In the genomic region with DNA sequence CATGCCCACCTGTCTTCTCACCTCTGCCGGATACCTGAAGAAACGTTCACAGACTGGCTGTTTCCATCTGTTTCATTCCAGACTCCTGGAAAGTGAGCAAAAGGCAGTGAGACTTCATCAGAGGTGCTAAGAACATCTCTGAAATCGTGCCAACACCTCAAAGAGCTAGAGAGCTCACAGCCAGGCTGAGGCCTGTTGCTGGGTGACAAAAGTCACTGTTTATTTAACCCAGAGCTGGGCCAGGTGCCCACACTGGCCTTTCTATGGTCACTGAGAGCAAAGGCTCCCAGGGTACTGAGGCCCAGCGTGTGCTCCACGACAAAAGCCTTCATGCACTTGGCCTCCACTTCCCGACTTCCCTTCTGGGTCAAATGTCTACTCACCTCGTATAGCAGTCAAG, we compare ENCODE assay signal across 13 cellular contexts. TPM values are rescaled to one million over a fixed set of nuclear protein-coding genes. Genes with fewer than 3 reads are reported as not detected.
A peak's percentile ranks its signal among the peaks of the same experiment; 100 is the strongest.
DNase-seq lines count a peak whose midpoint lies in the region; ATAC-seq and TF ChIP-seq lines count a peak whose summit lies in the region.
"Had no signal": no experiment of that assay in that cellular context is flagged by ENCODE, and none has a peak within 500 bp of the region (broad histone marks: within the 10 kb centered on the region; RNA-seq: fewer than 3 reads in every experiment).

No MANE protein-coding gene starts in this region.

- no peak overlapping the region for H3K4me3 Mint-ChIP-seq in chondrocyte (ENCODE audit: unreplicated experiment)
- H3K4me3 Mint-ChIP-seq: activated CD4-positive, alpha-beta T cell treated with anti-CD3 and anti-CD28 coated beads, Interleukin-2, amount 10 ng/mL, durations not matched to agents 24 days and 14 days had no signal

- ATAC-seq in GM18502 (IDR thresholded peaks at IDR 0.05; ENCODE audit: poor library complexity, unreplicated experiment) = no peak

- H3K36me3 Mint-ChIP-seq in chondrocyte (ENCODE audit: low read depth) = no peaks in the 10 kb centered on the region
- H3K36me3 Mint-ChIP-seq: immature natural killer cell had no signal

- no peaks in the 10 kb centered on the region for H3K9me3 Mint-ChIP-seq in chondrocyte (ENCODE audit: low read depth)
- H3K9me3 Mint-ChIP-seq: activated CD4-positive, alpha-beta T cell treated with anti-CD3 and anti-CD28 coated beads, Interleukin-2, amount 10 ng/mL, durations not matched to agents 24 days and 14 days; immature natural killer cell had no signal

- no peaks in the 10 kb centered on the region for H3K27me3 Mint-ChIP-seq in chondrocyte (ENCODE audit: low read depth)

- peak overlapping the region; percentile 93 for H3K27ac Mint-ChIP-seq in chondrocyte (ENCODE audit: unreplicated experiment)
- H3K27ac Mint-ChIP-seq: activated CD4-positive, alpha-beta T cell treated with anti-CD3 and anti-CD28 coated beads, Interleukin-2, amount 10 ng/mL, durations not matched to agents 24 days and 14 days had no signal

- H3K4me1 Mint-ChIP-seq in chondrocyte (ENCODE audit: low read depth) = peaks cover 52% of the 10 kb centered on the region

- peak; percentile 45 for DNase-seq in activated CD8-positive, alpha-beta memory T cell treated with anti-CD3 and anti-CD28 coated beads for 24 hours
- DNase-seq in activated CD8-positive, alpha-beta memory T cell treated with anti-CD3 and anti-CD28 coated beads, Interleukin-2, amount 50 U/mL, for 4 hours = no peak
- DNase-seq in chondrocyte (ENCODE audit: low spot score) (no peak), medulla oblongata (ENCODE audit: extremely low spot score) (peak; percentile 73), ureter (ENCODE audit: low spot score) (peak; percentile 38), SIG-M5 treated with dmso at 0.1 percent for 504 hours (lab: John Stamatoyannopoulos, UW; ENCODE audit: unreplicated experiment) (no peak)
- DNase-seq in stimulated activated CD4-positive, alpha-beta T cell treated with anti-CD3 and anti-CD28 coated beads, Interleukin-4, amount 100 ng/mL, for 1 hour = no peak
- DNase-seq: activated CD4-positive, alpha-beta T cell treated with anti-CD3 and anti-CD28 coated beads, Interleukin-2, amount 10 ng/mL, durations not matched to agents 24 days and 14 days; GDM1; immature natural killer cell; KBM-7; NCI-H2227 treated with DMSO at 0.1 percent for 48 hours had no signal

- no peak for TF ChIP-seq CTCF in chondrocyte (IDR thresholded peaks at IDR 0.05)

RNA-seq across cellular contexts. Expression of a gene that starts 3.7 kb away (rescaled TPM):
- total RNA-seq in chondrocyte (3.8 to 9.7 TPM (median 4.5 TPM) in 3 replicates), ureter (0.52 TPM)

RNA-seq across cellular contexts. Expression of a gene that starts 54.8 kb away (rescaled TPM):
- total RNA-seq in chondrocyte (121 to 136 TPM (median 134 TPM) in 3 replicates), ureter (134 TPM)

Comparison
In these comparisons a context has a peak if more than half of its experiments do, and no peak if none do; other contexts are left out.
1. DNase-seq: peak in activated CD8-positive, alpha-beta memory T cell treated with anti-CD3 and anti-CD28 coated beads for 24 hours (single experiment), medulla oblongata (single experiment) and ureter (single experiment); none in activated CD8-positive, alpha-beta memory T cell treated with anti-CD3 and anti-CD28 coated beads, Interleukin-2, amount 50 U/mL, for 4 hours (single experiment), chondrocyte (single experiment), stimulated activated CD4-positive, alpha-beta T cell treated with anti-CD3 and anti-CD28 coated beads, Interleukin-4, amount 100 ng/mL, for 1 hour (single experiment) and SIG-M5 treated with dmso at 0.1 percent for 504 hours (single experiment).